27 cellular contexts compared by ENCODE assay signal in the genomic region with DNA sequence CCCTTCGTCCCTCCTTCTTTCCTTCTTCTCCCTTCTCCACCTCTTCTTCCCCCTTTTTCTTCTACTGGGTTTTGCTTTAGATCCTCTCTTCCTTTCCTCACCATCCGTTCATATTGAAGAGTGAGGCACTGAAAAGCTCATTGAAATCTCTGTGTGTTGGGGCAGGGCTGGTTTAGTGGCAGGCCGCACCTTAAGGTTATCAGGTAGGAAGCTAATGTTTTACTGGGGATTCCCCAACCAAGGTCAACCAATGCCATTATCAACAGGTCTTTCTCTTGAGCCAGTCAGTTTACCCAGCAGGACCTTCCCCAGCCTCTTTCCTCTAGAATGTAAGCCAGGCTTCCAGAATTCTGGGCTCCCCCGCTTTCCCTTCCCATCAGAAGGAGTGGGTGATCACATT.
"Had no signal": no experiment of that assay in that cellular context is flagged by ENCODE, and none has a peak within 500 bp of the region (broad histone marks: within the 10 kb centered on the region; RNA-seq: fewer than 3 reads in every experiment).

No MANE protein-coding gene starts in this region.

- ATAC-seq: heart right ventricle; stimulated activated naive B cell treated with anti-CD40 and anti-IgM and Interleukin-4, amounts not matched to agents 10 μg/mL and 1 μg/mL and 100 μg/mL, for 72 hours; T-helper 17 cell had no signal

- H3K27me3 ChIP-seq: cardiac muscle cell, testis, upper lobe of left lung had no signal

- H3K27ac Mint-ChIP-seq: activated CD4-positive, alpha-beta memory T cell treated with anti-CD3 and anti-CD28 coated beads for 36 hours; activated naive CD4-positive, alpha-beta T cell treated with anti-CD3 and anti-CD28 coated beads, Interleukin-2, amount 10 ng/mL, durations not matched to agents 7 days and 5 days; dendritic cell treated with granulocyte-macrophage colony-stimulating factor and Interleukin-4, amounts not matched to agents 40 ng/mL and 50 ng/mL, for 4 days; mesothelial cell of epicardium; stimulated activated naive B cell treated with anti-CD40 and anti-IgM and Interleukin-4, amounts not matched to agents 10 μg/mL and 1 μg/mL and 100 μg/mL, for 72 hours; T-helper 17 cell had no signal

- H3K9me3 Mint-ChIP-seq: activated CD4-positive, alpha-beta memory T cell treated with anti-CD3 and anti-CD28 coated beads for 36 hours; activated naive CD4-positive, alpha-beta T cell treated with anti-CD3 and anti-CD28 coated beads, Interleukin-2, amount 10 ng/mL, durations not matched to agents 7 days and 5 days; dendritic cell treated with granulocyte-macrophage colony-stimulating factor and Interleukin-4, amounts not matched to agents 40 ng/mL and 50 ng/mL, for 4 days; stimulated activated naive B cell treated with anti-CD40 and anti-IgM and Interleukin-4, amounts not matched to agents 10 μg/mL and 1 μg/mL and 100 μg/mL, for 72 hours had no signal

- H3K4me3 ChIP-seq: cardiac muscle cell, heart right ventricle, left ventricle myocardium inferior, sigmoid colon, testis, upper lobe of left lung had no signal

- DNase-seq: activated CD4-positive, alpha-beta memory T cell treated with anti-CD3 and anti-CD28 coated beads for 36 hours; activated CD4-positive, alpha-beta T cell treated with anti-CD3 and anti-CD28 coated beads for 4 hours; activated CD4-positive, CD25-positive, alpha-beta regulatory T cell; activated effector memory CD4-positive, alpha-beta T cell treated with anti-CD3 and anti-CD28 coated beads, Interleukin-2, amount 50 U/mL, for 16 hours; activated naive CD4-positive, alpha-beta T cell treated with anti-CD3 and anti-CD28 coated beads, Interleukin-2, amount 10 ng/mL, durations not matched to agents 7 days and 5 days; activated T-cell treated with anti-CD3 and anti-CD28 coated beads for 4 hours; amygdala; effector CD4-positive, alpha-beta T cell; erythroblast; foreskin fibroblast; heart right ventricle; left ventricle myocardium inferior; naive B cell; nucleus accumbens; posterior cingulate gyrus; retina; sigmoid colon; stimulated activated CD4-positive, alpha-beta T cell treated with anti-CD3 and anti-CD28 coated beads, Interleukin-2, amount 100 ng/mL, for 48 hours; stimulated activated CD8-positive, alpha-beta memory T cell treated with anti-CD3 and anti-CD28 coated beads, Interleukin-4, amount 100 ng/mL, for 48 hours; stimulated activated naive B cell treated with anti-CD40 and anti-IgM and Interleukin-4, amounts not matched to agents 10 μg/mL and 1 μg/mL and 100 μg/mL, for 72 hours; SW 1271; T-helper 17 cell; testis; upper lobe of left lung had no signal

- H3K27ac ChIP-seq: cardiac muscle cell, heart right ventricle, left ventricle myocardium inferior, sigmoid colon, testis, upper lobe of left lung had no signal

- H3K4me1 Mint-ChIP-seq: naive B cell, T-helper 17 cell had no signal

- H3K4me1 ChIP-seq: sigmoid colon, testis had no signal

- H3K4me3 Mint-ChIP-seq: activated CD4-positive, alpha-beta memory T cell treated with anti-CD3 and anti-CD28 coated beads for 36 hours; activated naive CD4-positive, alpha-beta T cell treated with anti-CD3 and anti-CD28 coated beads, Interleukin-2, amount 10 ng/mL, durations not matched to agents 7 days and 5 days; dendritic cell treated with granulocyte-macrophage colony-stimulating factor and Interleukin-4, amounts not matched to agents 40 ng/mL and 50 ng/mL, for 4 days; mesothelial cell of epicardium; naive B cell; stimulated activated naive B cell treated with anti-CD40 and anti-IgM and Interleukin-4, amounts not matched to agents 10 μg/mL and 1 μg/mL and 100 μg/mL, for 72 hours; T-helper 17 cell had no signal

- H3K36me3 Mint-ChIP-seq: activated CD4-positive, alpha-beta memory T cell treated with anti-CD3 and anti-CD28 coated beads for 36 hours; activated naive CD4-positive, alpha-beta T cell treated with anti-CD3 and anti-CD28 coated beads, Interleukin-2, amount 10 ng/mL, durations not matched to agents 7 days and 5 days; mesothelial cell of epicardium; stimulated activated naive B cell treated with anti-CD40 and anti-IgM and Interleukin-4, amounts not matched to agents 10 μg/mL and 1 μg/mL and 100 μg/mL, for 72 hours had no signal

- H3K9me3 ChIP-seq: heart right ventricle, left ventricle myocardium inferior, sigmoid colon, testis, upper lobe of left lung had no signal

- H3K36me3 ChIP-seq: cardiac muscle cell, heart right ventricle, left ventricle myocardium inferior, sigmoid colon, upper lobe of left lung had no signal
